ENCODE assay signal across 8 cellular contexts in the genomic region with DNA sequence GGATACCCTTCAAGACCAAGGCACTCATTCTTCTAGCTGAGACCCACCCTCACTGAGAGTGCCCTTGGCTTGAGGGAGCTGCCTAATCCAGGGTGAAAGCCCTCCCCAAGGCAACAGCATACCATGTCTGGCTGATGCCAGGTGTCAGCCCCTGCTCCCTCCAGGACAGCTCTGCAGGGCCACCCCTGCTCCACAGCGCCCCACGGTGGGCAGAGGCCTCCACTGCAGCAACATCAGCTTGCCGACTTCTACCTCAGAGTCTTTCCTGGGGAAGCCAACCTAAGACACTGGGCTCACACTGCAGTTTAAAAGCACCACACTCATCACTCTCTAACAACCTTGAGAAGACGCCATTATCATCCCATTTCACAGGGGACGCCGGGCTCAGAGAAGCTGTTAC. TPM values are rescaled to one million over a fixed set of nuclear protein-coding genes. Genes with fewer than 3 reads are reported as not detected.
A peak's percentile ranks its signal among the peaks of the same experiment; 100 is the strongest.
DNase-seq lines count a peak whose midpoint lies in the region; ATAC-seq lines count a peak whose summit lies in the region.

No MANE protein-coding gene starts in this region.

- no peak overlapping the region for H3K27ac Mint-ChIP-seq in activated T-cell treated with anti-CD3 and anti-CD28 coated beads, Interleukin-2, amount 50 U/mL, for 72 hours
- H3K27ac Mint-ChIP-seq in immature natural killer cell: no peak overlapping the region

- no peaks in the 10 kb centered on the region for H3K9me3 Mint-ChIP-seq in activated T-cell treated with anti-CD3 and anti-CD28 coated beads, Interleukin-2, amount 50 U/mL, for 72 hours
- no peaks in the 10 kb centered on the region for H3K9me3 Mint-ChIP-seq in immature natural killer cell

- no peaks in the 10 kb centered on the region for H3K4me1 Mint-ChIP-seq in activated T-cell treated with anti-CD3 and anti-CD28 coated beads, Interleukin-2, amount 50 U/mL, for 72 hours (ENCODE audit: low read depth)
- H3K4me1 Mint-ChIP-seq in immature natural killer cell: no peaks in the 10 kb centered on the region

- peak; percentile 55 for DNase-seq in DMS 273 (lab: John Stamatoyannopoulos, UW; ENCODE audit: unreplicated experiment)
- no peak for DNase-seq in DMS 273 treated with DMSO at 0.1 percent for 48 hours (lab: John Stamatoyannopoulos, UW)
- peak; percentile 13 for DNase-seq in LHCN-M2 (ENCODE audit: low read depth)
- peak; percentile 47 to 62 for DNase-seq in activated T-cell treated with anti-CD3 and anti-CD28 coated beads, Interleukin-2, amount 50 U/mL, for 72 hours
- peak in 2 of 3 donors; percentile 14 for DNase-seq in immature natural killer cell
- DNase-seq in stimulated activated CD8-positive, alpha-beta memory T cell treated with anti-CD3 and anti-CD28 coated beads, Interleukin-7, amount 100 ng/mL, for 24 hours (ENCODE audit: low read depth): peak; percentile 18
- no peak for DNase-seq in SW480 (ENCODE audit: low spot score)

- H3K27me3 Mint-ChIP-seq in activated T-cell treated with anti-CD3 and anti-CD28 coated beads, Interleukin-2, amount 50 U/mL, for 72 hours (ENCODE audit: low read depth): no peaks in the 10 kb centered on the region
- no peaks in the 10 kb centered on the region for H3K27me3 Mint-ChIP-seq in immature natural killer cell (ENCODE audit: low read depth in 3 of 3)

- H3K4me3 Mint-ChIP-seq in activated T-cell treated with anti-CD3 and anti-CD28 coated beads, Interleukin-2, amount 50 U/mL, for 72 hours: no peak overlapping the region
- H3K4me3 Mint-ChIP-seq in immature natural killer cell: no peak overlapping the region

- peak in 1 of 2 donors; percentile 47 for ATAC-seq in activated T-cell treated with anti-CD3 and anti-CD28 coated beads, Interleukin-2, amount 50 U/mL, for 72 hours (replicated peaks in 1 of 2)
- ATAC-seq in HG03039 (IDR thresholded peaks at IDR 0.05; ENCODE audit: unreplicated experiment): no peak

- peaks cover 0 to 1% of the 10 kb centered on the region in 2 donors for H3K36me3 Mint-ChIP-seq in activated T-cell treated with anti-CD3 and anti-CD28 coated beads, Interleukin-2, amount 50 U/mL, for 72 hours (ENCODE audit: insufficient read depth in 2 of 2)
- H3K36me3 Mint-ChIP-seq in immature natural killer cell: peaks cover 16 to 24% (median 17%) of the 10 kb centered on the region in 3 donors

RNA-seq across cellular contexts. Expression of a gene that starts 29.0 kb away (rescaled TPM):
- total RNA-seq in LHCN-M2 (2014; rRNA removed): 13.1 and 13.5 TPM in 2 replicates
- polyA plus RNA-seq in LHCN-M2 (2012): 17.1 TPM
- total RNA-seq in activated T-cell treated with anti-CD3 and anti-CD28 coated beads, Interleukin-2, amount 50 U/mL, for 72 hours: 10 to 100 TPM; 11.0 to 11.7 TPM
- polyA plus RNA-seq in immature natural killer cell: 10 to 100 TPM in 1 of 3 donors, 1 to 10 TPM in 2; 9.4 to 14.4 (median 9.9) TPM

RNA-seq across cellular contexts. Expression of a gene that starts 45.3 kb away (rescaled TPM):
- total RNA-seq in LHCN-M2 (2014; rRNA removed): 66.3 and 66.8 TPM in 2 replicates
- polyA plus RNA-seq in LHCN-M2 (2012): 44.8 TPM
- 10 to 100 TPM; 28.8 to 31.3 TPM for total RNA-seq in activated T-cell treated with anti-CD3 and anti-CD28 coated beads, Interleukin-2, amount 50 U/mL, for 72 hours
- 10 to 100 TPM; 18.4 to 31.6 (median 23.0) TPM for polyA plus RNA-seq in immature natural killer cell

RNA-seq across cellular contexts. Expression of a gene that starts 50.3 kb away (rescaled TPM):
- not detected in 2 replicates for total RNA-seq in LHCN-M2 (2014; rRNA removed)
- polyA plus RNA-seq in LHCN-M2 (2012): 0.12 TPM
- 1 to 10 TPM; 3.2 to 5.0 TPM for total RNA-seq in activated T-cell treated with anti-CD3 and anti-CD28 coated beads, Interleukin-2, amount 50 U/mL, for 72 hours
- 1 to 10 TPM in 1 of 3 donors, under 1 TPM in 1, not detected in 1; 0.45 to 1.6 TPM for polyA plus RNA-seq in immature natural killer cell

Comparison
In these comparisons a context has a peak if more than half of its experiments do, and no peak if none do; other contexts are left out.
1. DNase-seq: peak in DMS 273 (single experiment), LHCN-M2 (single experiment), activated T-cell treated with anti-CD3 and anti-CD28 coated beads, Interleukin-2, amount 50 U/mL, for 72 hours (2 of 2), immature natural killer cell (2 of 3) and stimulated activated CD8-positive, alpha-beta memory T cell treated with anti-CD3 and anti-CD28 coated beads, Interleukin-7, amount 100 ng/mL, for 24 hours (single experiment); none in DMS 273 treated with DMSO at 0.1 percent for 48 hours (single experiment) and SW480 (single experiment).